In genomic region chr5:36240779-36241635, GRCh38 we compare ENCODE assay signal across 8 cellular contexts. TPM values are rescaled to one million over a fixed set of nuclear protein-coding genes. Genes with fewer than 3 reads are reported as not detected.
DNase-seq lines count a peak whose midpoint lies in the region; ATAC-seq, FAIRE-seq and TF ChIP-seq lines count a peak whose summit lies in the region.

No MANE protein-coding gene starts in this region.

- peaks cover 3% of the 10 kb centered on the region for H3K36me3 Mint-ChIP-seq in T-helper 17 cell (ENCODE audit: low read depth)

- H3K9me3 ChIP-seq in T-helper 17 cell (ENCODE audit: control insufficient read depth, low read length, poor library complexity, severe bottlenecking) = no peaks in the 10 kb centered on the region

- in situ Hi-C loops in astrocyte of the spinal cord (cut with HindIII; ENCODE audit: low sequenced_read_pairs) = no loop called here

- H3K4me1 Mint-ChIP-seq in T-helper 17 cell = peaks cover 48% of the 10 kb centered on the region

- H3K27me3 Mint-ChIP-seq in T-helper 17 cell = no peaks in the 10 kb centered on the region

- H3K4me3 Mint-ChIP-seq in T-helper 17 cell = peak overlapping the region; percentile 88

- peak; percentile 14 for TF ChIP-seq CTCF in astrocyte of the spinal cord (IDR thresholded peaks at IDR 0.05; ENCODE audit: low read depth, low read length)

- no peak for ATAC-seq in T-helper 17 cell

- peak; percentile 46; the same call in 1 of the 2 replicates for TF ChIP-seq POLR2A in H54 (IDR thresholded peaks at IDR 0.05; ENCODE audit: low read depth, low read length)

- FAIRE-seq in H54 (lab: Jason Lieb, UNC) = peak; percentile 55

- DNase-seq in GM04504 (ENCODE audit: low read depth) = peak; percentile 38
- peak; percentile 61 for DNase-seq in H54 (ENCODE audit: insufficient read length, low spot score)
- DNase-seq in Kasumi-1 (lab: John Stamatoyannopoulos, UW) = peak; percentile 42 to 45
- DNase-seq in T-helper 17 cell = peak; percentile 8 to 21 (median 13)
- DNase-seq in astrocyte of the spinal cord (ENCODE audit: low read depth, low spot score) = peak; percentile 69
- peak in 47 of 51 donors; percentile 14 to 84 (median 64) for DNase-seq in hypothalamus (lab: John Stamatoyannopoulos, UW)
- DNase-seq in retina = peak; percentile 88
- no peak for DNase-seq in cortex of kidney (lab: John Stamatoyannopoulos, UW)

- peak overlapping the region; percentile 69 for H3K4me3 ChIP-seq in astrocyte of the spinal cord (ENCODE audit: low read depth, low read length)

- H3K27ac Mint-ChIP-seq in T-helper 17 cell = peak overlapping the region; percentile 70

RNA-seq across cellular contexts. Expression of gene NADK2, which starts 0.7 kb away (rescaled TPM):
- 10 to 100 TPM; 10.4 to 12.0 TPM for total RNA-seq in T-helper 17 cell
